In genomic region chr17:17167986-17168385, GRCh38 we compare ENCODE assay signal across 22 cellular contexts. TPM values are rescaled to one million over a fixed set of nuclear protein-coding genes. Genes with fewer than 3 reads are reported as not detected.
A peak's percentile ranks its signal among the peaks of the same experiment; 100 is the strongest.
DNase-seq lines count a peak whose midpoint lies in the region; ATAC-seq, FAIRE-seq and TF ChIP-seq lines count a peak whose summit lies in the region.
"Had no signal": no experiment of that assay in that cellular context is flagged by ENCODE, and none has a peak within 500 bp of the region (broad histone marks: within the 10 kb centered on the region; RNA-seq: fewer than 3 reads in every experiment).

No MANE protein-coding gene starts in this region.

- no peak overlapping the region for H3K4me3 ChIP-seq in right atrium auricular region
- no peak overlapping the region for H3K4me3 ChIP-seq in HepG2 (replicated peaks in 1 of 3; ENCODE audit: insufficient read depth in 1 of 3, low read depth in 2 of 3, low read length in 3 of 3)
- H3K4me3 ChIP-seq: Peyer's patch, SJCRH30 had no signal

- POLR2A ChIA-PET in HepG2 (lab: Yijun Ruan, JAX): no interaction called here

- H3K27ac Mint-ChIP-seq in T-helper 17 cell: peak overlapping the region; percentile 80

- peaks cover 14% of the 10 kb centered on the region for H3K36me3 Mint-ChIP-seq in T-helper 17 cell (ENCODE audit: low read depth)

- no peak overlapping the region for H3K27ac ChIP-seq in right atrium auricular region
- no peak overlapping the region for H3K27ac ChIP-seq in HepG2 (ENCODE audit: extremely low read length, insufficient read depth, low read length)
- H3K27ac ChIP-seq: HL-60, KMS-11, Peyer's patch, SJCRH30 had no signal

- H3K4me1 ChIP-seq in right atrium auricular region (peaks cover 0 to 21% of the 10 kb centered on the region in 2 donors), HepG2 (ENCODE audit: insufficient read depth, low read length) (no peaks in the 10 kb centered on the region)
- H3K4me1 ChIP-seq: BE2C, Peyer's patch, SJCRH30 had no signal

- no peaks in the 10 kb centered on the region for H3K79me2 ChIP-seq in HepG2 (ENCODE audit: insufficient read depth, low read length)

- no peak for TF ChIP-seq CTCF in right atrium auricular region (IDR thresholded peaks at IDR 0.05)
- TF ChIP-seq CTCF in HepG2 (CRISPR knock-in tag; IDR thresholded peaks at IDR 0.05): no peak

- no TSS peak for BruUV-seq in HepG2 (replicated peaks; lab: Mats Ljungman, UMichigan)

- TF ChIP-seq EP300 in HepG2 (IDR thresholded peaks at IDR 0.05; ENCODE audit: low read depth in 2 of 2, low read length in 2 of 2): no peak
- TF ChIP-seq EP300 in HepG2 (CRISPR knock-in tag; IDR thresholded peaks at IDR 0.05; ENCODE audit: borderline replicate concordance): no peak

- no peaks in the 10 kb centered on the region for H3K27me3 ChIP-seq in right atrium auricular region
- no peaks in the 10 kb centered on the region for H3K27me3 ChIP-seq in HepG2 (ENCODE audit: control insufficient read depth in 1 of 2, insufficient read depth in 2 of 2, low read length in 2 of 2)
- H3K27me3 ChIP-seq: BE2C, Peyer's patch, SJCRH30 had no signal

- no peaks in the 10 kb centered on the region for H4K20me1 ChIP-seq in HepG2 (ENCODE audit: insufficient read depth, low read length)

- no peak for TF ChIP-seq POLR2A in HepG2 (IDR thresholded peaks at IDR 0.05; ENCODE audit: insufficient read depth in 1 of 2, low read depth in 2 of 2, low read length in 2 of 2)

- FAIRE-seq in HepG2 (lab: Jason Lieb, UNC): no peak
- FAIRE-seq: H1 had no signal

- intact Hi-C loops in left ventricle myocardium superior (cut with micrococcal nuclease) (no loop called here), HepG2 (cut with micrococcal nuclease; ENCODE audit: unreplicated experiment) (no loop called here)

- H3K9ac ChIP-seq in HepG2 (ENCODE audit: insufficient read depth, low read depth, low read length): no peak overlapping the region
- H3K9ac ChIP-seq: KMS-11 had no signal

- H3K36me3 ChIP-seq in right atrium auricular region (peaks cover 77% of the 10 kb centered on the region), HepG2 (replicated peaks in 1 of 2; ENCODE audit: control insufficient read depth in 1 of 2, insufficient read depth in 2 of 2, low read length in 2 of 2) (peaks cover 13 to 52% of the 10 kb centered on the region in 2 experiments; a peak in 4 of 5 replicates)

- no peak overlapping the region for H3K4me2 ChIP-seq in HepG2 (ENCODE audit: low read depth, low read length)
- H3K4me2 ChIP-seq: KMS-11 had no signal

- peaks cover 57% of the 10 kb centered on the region for H3K4me1 Mint-ChIP-seq in T-helper 17 cell

- DNase-seq in left ventricle myocardium superior (peak; percentile 16), right atrium auricular region (ENCODE audit: low spot score) (no peak), T-helper 17 cell (no peak), HepG2 (ENCODE audit: low spot score) (no peak), NAMALWA (ENCODE audit: low spot score) (no peak), activated gamma-delta T cell treated with Interleukin-2 at 50 U/mL for 16 hours (no peak)
- DNase-seq: BE2C, COR-L47, DMS79 treated with DMSO at 0.1 percent for 48 hours, HFFc6, NCI-H1105, NCI-H146, NCI-H2029 treated with DMSO at 0.1 percent for 48 hours, NCI-H226, NCI-H510A treated with DMSO at 0.1 percent for 48 hours, NCI-H748 treated with DMSO at 0.1 percent for 48 hours, Peyer's patch, SJCRH30 had no signal

- CTCF ChIA-PET in HepG2 (lab: Yijun Ruan, JAX; ENCODE audit: low intra/inter-chr PET ratio, low total read pairs): no interaction called here

- H3K9me3 ChIP-seq in right atrium auricular region (no peaks in the 10 kb centered on the region), T-helper 17 cell (ENCODE audit: control insufficient read depth, low read length, poor library complexity, severe bottlenecking) (no peaks in the 10 kb centered on the region), HepG2 (ENCODE audit: low read length) (no peaks in the 10 kb centered on the region)
- H3K9me3 ChIP-seq: BE2C, Peyer's patch, SJCRH30 had no signal

- WGBS in HepG2 (ENCODE audit: low lambda C conversion rate): 95% methylated on average over 4 of the region's 10 CpGs

- in situ Hi-C loops in HepG2 (cut with HindIII; ENCODE audit: extremely low pct_ligation_motif_present, low pct_unique_long_range_greater_than_20kb): no loop called here

- H2AFZ ChIP-seq in HepG2 (ENCODE audit: low read length): no peak overlapping the region

- no peaks in the 10 kb centered on the region for H3K27me3 Mint-ChIP-seq in T-helper 17 cell

- H3K4me3 Mint-ChIP-seq in T-helper 17 cell: no peak overlapping the region
- H3K4me3 Mint-ChIP-seq: HFFc6 had no signal

- TF ChIP-seq RAD21 in HepG2 (CRISPR knock-in tag; IDR thresholded peaks at IDR 0.05): no peak

- ATAC-seq in left ventricle myocardium superior (no peak), T-helper 17 cell (no peak), HepG2 (0 out of 3 replicates have a peak, but pooled peaks have one; percentile 25), HG02852 (IDR thresholded peaks at IDR 0.05; ENCODE audit: unreplicated experiment) (no peak)

TF ChIP-seq in HepG2, 621 proteins besides CTCF, POLR2A, EP300 and RAD21 (continues in another document):
- TF ChIP-seq EHMT2 (IDR thresholded peaks at IDR 0.05; ENCODE audit: borderline replicate concordance, low read depth, low read length): no peak
- no peak for TF ChIP-seq MNT (IDR thresholded peaks at IDR 0.05)
- no peak for TF ChIP-seq NFYB (CRISPR knock-in tag; IDR thresholded peaks at IDR 0.05)
- no peak for TF ChIP-seq AFF4 (CRISPR knock-in tag; IDR thresholded peaks at IDR 0.05)
- no peak for TF ChIP-seq PLRG1 (conservative IDR thresholded peaks at IDR 0.05)
- TF ChIP-seq FOXK1 (CRISPR knock-in tag; IDR thresholded peaks at IDR 0.05; ENCODE audit: borderline replicate concordance, low read depth): no peak

RNA-seq across cellular contexts. Expression of gene PLD6, which starts 38.1 kb away (rescaled TPM):
- total RNA-seq in left ventricle myocardium superior (11.5 TPM), right atrium auricular region (1 to 10 TPM; 3.1 to 6.8 TPM), T-helper 17 cell (10 to 100 TPM; 13.2 to 15.3 TPM), HepG2 (2016; rRNA removed; fragmentation: Illumina TruSeq; extraction: Trizol) (6.4 and 11.4 TPM in 2 replicates)
- 3.0 and 3.5 TPM in 2 replicates for total RNA-seq in HepG2 (2016; cell fraction: cytosol; rRNA removed; fragmentation: Illumina TruSeq; extraction: Trizol; ENCODE audit: low read depth)
- 5.8 and 11.8 TPM in 2 replicates for total RNA-seq in HepG2 (2016; cell fraction: insoluble cytoplasmic fraction; rRNA removed; fragmentation: Illumina TruSeq; extraction: Trizol)
- total RNA-seq in HepG2 (2016; cell fraction: membrane; rRNA removed; fragmentation: Illumina TruSeq; extraction: Trizol): 9.3 and 9.7 TPM in 2 replicates
- 10.6 and 11.8 TPM in 2 replicates for total RNA-seq in HepG2 (2016; cell fraction: nucleus; rRNA removed; fragmentation: Illumina TruSeq; extraction: Trizol)
- 4.8 and 5.2 TPM in 2 replicates for polyA plus RNA-seq in HepG2 (2011; rRNA removed)
- 4.0 and 4.1 TPM in 2 replicates for polyA plus RNA-seq in HepG2 (2011; cell fraction: cytosol; rRNA removed)
- 3.9 and 4.4 TPM in 2 replicates for polyA plus RNA-seq in HepG2 (2011; cell fraction: nucleus; rRNA removed)
- 4.5 and 5.6 TPM in 2 replicates for polyA plus RNA-seq in HepG2 (2012)
- polyA plus RNA-seq in HepG2 (2016; cell fraction: cytosol; fragmentation: Illumina TruSeq; extraction: Trizol; ENCODE audit: low read depth): 1.8 and 2.0 TPM in 2 replicates
- 5.1 and 5.4 TPM in 2 replicates for polyA plus RNA-seq in HepG2 (2016; cell fraction: insoluble cytoplasmic fraction; fragmentation: Illumina TruSeq; extraction: Trizol; ENCODE audit: low read depth)
- polyA plus RNA-seq in HepG2 (2016; cell fraction: membrane; fragmentation: Illumina TruSeq; extraction: Trizol; ENCODE audit: low read depth): 3.9 and 4.0 TPM in 2 replicates
- 17.5 and 18.2 TPM in 2 replicates for polyA plus RNA-seq in HepG2 (2016; cell fraction: nucleus; fragmentation: Illumina TruSeq; extraction: Trizol; ENCODE audit: insufficient read depth, low read depth)
- polyA minus RNA-seq in HepG2 (2011; rRNA and poly(A)+ RNA removed; ENCODE audit: low replicate concordance): 7.8 TPM in 2 replicates
- polyA minus RNA-seq in HepG2 (2011; cell fraction: cytosol; rRNA and poly(A)+ RNA removed): 3.1 and 3.6 TPM in 2 replicates
- 4.5 and 6.3 TPM in 2 replicates for polyA minus RNA-seq in HepG2 (2011; cell fraction: nucleus; rRNA and poly(A)+ RNA removed)
